2 cellular contexts compared by ENCODE assay signal in the genomic region with DNA sequence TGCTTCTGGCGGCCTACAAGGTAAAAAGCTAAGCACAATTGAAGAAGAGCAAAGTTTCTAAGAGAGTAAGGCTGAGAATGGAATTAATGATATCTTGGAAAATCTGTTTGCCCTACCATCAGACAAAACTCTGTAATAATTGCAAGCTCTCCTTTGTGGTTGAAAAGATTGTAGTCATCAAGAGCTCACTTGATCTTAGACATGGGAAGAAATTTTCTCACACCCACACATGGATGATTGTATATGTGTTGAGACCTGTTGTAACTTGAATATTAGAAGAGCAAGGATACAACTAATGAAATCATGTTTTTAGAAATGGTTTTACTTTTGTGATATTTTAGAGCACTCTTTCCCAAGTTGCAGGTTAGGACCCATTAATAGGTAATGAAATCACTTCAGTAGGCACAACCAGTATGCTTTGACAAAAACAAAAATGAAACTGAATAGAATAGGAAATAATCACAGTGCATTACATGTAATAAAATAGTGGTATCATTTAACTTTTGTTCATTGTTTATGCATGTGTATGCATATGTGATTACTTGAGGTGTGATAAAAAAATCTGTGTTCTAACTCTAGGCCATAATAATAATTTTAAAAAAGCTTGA.
TF ChIP-seq lines count a peak whose summit lies in the region.

No MANE protein-coding gene starts in this region.

TF ChIP-seq in SK-N-SH, 30 proteins besides CTCF, POLR2A, EP300 and RAD21 (continued from another document):
- TF ChIP-seq, protein P1, sequence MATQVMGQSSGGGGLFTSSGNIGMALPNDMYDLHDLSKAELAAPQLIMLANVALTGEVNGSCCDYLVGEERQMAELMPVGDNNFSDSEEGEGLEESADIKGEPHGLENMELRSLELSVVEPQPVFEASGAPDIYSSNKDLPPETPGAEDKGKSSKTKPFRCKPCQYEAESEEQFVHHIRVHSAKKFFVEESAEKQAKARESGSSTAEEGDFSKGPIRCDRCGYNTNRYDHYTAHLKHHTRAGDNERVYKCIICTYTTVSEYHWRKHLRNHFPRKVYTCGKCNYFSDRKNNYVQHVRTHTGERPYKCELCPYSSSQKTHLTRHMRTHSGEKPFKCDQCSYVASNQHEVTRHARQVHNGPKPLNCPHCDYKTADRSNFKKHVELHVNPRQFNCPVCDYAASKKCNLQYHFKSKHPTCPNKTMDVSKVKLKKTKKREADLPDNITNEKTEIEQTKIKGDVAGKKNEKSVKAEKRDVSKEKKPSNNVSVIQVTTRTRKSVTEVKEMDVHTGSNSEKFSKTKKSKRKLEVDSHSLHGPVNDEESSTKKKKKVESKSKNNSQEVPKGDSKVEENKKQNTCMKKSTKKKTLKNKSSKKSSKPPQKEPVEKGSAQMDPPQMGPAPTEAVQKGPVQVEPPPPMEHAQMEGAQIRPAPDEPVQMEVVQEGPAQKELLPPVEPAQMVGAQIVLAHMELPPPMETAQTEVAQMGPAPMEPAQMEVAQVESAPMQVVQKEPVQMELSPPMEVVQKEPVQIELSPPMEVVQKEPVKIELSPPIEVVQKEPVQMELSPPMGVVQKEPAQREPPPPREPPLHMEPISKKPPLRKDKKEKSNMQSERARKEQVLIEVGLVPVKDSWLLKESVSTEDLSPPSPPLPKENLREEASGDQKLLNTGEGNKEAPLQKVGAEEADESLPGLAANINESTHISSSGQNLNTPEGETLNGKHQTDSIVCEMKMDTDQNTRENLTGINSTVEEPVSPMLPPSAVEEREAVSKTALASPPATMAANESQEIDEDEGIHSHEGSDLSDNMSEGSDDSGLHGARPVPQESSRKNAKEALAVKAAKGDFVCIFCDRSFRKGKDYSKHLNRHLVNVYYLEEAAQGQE (IDR thresholded peaks at IDR 0.05; ENCODE audit: low read depth, low read length): no peak
- TF ChIP-seq FOSL2 (IDR thresholded peaks at IDR 0.05; ENCODE audit: borderline replicate concordance, low read depth) (no peak), GATA2 (CRISPR knock-in tag; IDR thresholded peaks at IDR 0.05) (no peak), TCF12 (IDR thresholded peaks at IDR 0.05) (no peak), SMC3 (IDR thresholded peaks at IDR 0.05; ENCODE audit: low read depth, low read length) (no peak), MEF2A (IDR thresholded peaks at IDR 0.05; ENCODE audit: borderline replicate concordance, low read depth) (no peak), JUND (IDR thresholded peaks at IDR 0.05) (no peak), RFX5 (IDR thresholded peaks at IDR 0.05; ENCODE audit: low read length) (no peak), TAF1 (IDR thresholded peaks at IDR 0.05; ENCODE audit: borderline replicate concordance, low read depth, low read length) (no peak), RXRA (IDR thresholded peaks at IDR 0.05; ENCODE audit: borderline replicate concordance, low read depth) (no peak), FOXJ3 (CRISPR knock-in tag; IDR thresholded peaks at IDR 0.05) (no peak), MXI1 (IDR thresholded peaks at IDR 0.05; ENCODE audit: low read depth, low read length) (no peak), TEAD4 (IDR thresholded peaks at IDR 0.05; ENCODE audit: borderline replicate concordance, insufficient read depth) (no peak), GABPA (IDR thresholded peaks at IDR 0.05; ENCODE audit: low read depth) (no peak), EZH2phosphoT487 (IDR thresholded peaks at IDR 0.05; ENCODE audit: borderline replicate concordance, low read depth) (no peak)
- TF ChIP-seq, protein P2, sequence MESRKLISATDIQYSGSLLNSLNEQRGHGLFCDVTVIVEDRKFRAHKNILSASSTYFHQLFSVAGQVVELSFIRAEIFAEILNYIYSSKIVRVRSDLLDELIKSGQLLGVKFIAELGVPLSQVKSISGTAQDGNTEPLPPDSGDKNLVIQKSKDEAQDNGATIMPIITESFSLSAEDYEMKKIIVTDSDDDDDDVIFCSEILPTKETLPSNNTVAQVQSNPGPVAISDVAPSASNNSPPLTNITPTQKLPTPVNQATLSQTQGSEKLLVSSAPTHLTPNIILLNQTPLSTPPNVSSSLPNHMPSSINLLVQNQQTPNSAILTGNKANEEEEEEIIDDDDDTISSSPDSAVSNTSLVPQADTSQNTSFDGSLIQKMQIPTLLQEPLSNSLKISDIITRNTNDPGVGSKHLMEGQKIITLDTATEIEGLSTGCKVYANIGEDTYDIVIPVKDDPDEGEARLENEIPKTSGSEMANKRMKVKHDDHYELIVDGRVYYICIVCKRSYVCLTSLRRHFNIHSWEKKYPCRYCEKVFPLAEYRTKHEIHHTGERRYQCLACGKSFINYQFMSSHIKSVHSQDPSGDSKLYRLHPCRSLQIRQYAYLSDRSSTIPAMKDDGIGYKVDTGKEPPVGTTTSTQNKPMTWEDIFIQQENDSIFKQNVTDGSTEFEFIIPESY (IDR thresholded peaks at IDR 0.05; ENCODE audit: borderline replicate concordance, low read depth): no peak
- TF ChIP-seq, protein P3, sequence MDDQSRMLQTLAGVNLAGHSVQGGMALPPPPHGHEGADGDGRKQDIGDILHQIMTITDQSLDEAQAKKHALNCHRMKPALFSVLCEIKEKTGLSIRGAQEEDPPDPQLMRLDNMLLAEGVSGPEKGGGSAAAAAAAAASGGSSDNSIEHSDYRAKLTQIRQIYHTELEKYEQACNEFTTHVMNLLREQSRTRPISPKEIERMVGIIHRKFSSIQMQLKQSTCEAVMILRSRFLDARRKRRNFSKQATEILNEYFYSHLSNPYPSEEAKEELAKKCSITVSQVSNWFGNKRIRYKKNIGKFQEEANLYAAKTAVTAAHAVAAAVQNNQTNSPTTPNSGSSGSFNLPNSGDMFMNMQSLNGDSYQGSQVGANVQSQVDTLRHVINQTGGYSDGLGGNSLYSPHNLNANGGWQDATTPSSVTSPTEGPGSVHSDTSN (IDR thresholded peaks at IDR 0.05): no peak

TF ChIP-seq in SK-N-SH treated with all-trans-retinoic acid at 6 μM for 48 hours, 23 proteins besides CTCF, POLR2A, EP300 and RAD21 (continued from another document):
- no peak for TF ChIP-seq CSRNP3 (CRISPR knock-in tag; IDR thresholded peaks at IDR 0.05)
- no peak for TF ChIP-seq ARNTL (CRISPR knock-in tag; IDR thresholded peaks at IDR 0.05; ENCODE audit: borderline replicate concordance, low read depth)
- TF ChIP-seq ZC3H10 (CRISPR knock-in tag; IDR thresholded peaks at IDR 0.05): no peak
- no peak for TF ChIP-seq BACH2 (CRISPR knock-in tag; IDR thresholded peaks at IDR 0.05; ENCODE audit: borderline replicate concordance)
- no peak for TF ChIP-seq OSR1 (CRISPR knock-in tag; IDR thresholded peaks at IDR 0.05)
- no peak for TF ChIP-seq SNAI2 (CRISPR knock-in tag; IDR thresholded peaks at IDR 0.05)
- TF ChIP-seq ZNF8 (CRISPR knock-in tag; IDR thresholded peaks at IDR 0.05): no peak
- no peak for TF ChIP-seq TSHZ2 (CRISPR knock-in tag; IDR thresholded peaks at IDR 0.05)
